In the genomic region with DNA sequence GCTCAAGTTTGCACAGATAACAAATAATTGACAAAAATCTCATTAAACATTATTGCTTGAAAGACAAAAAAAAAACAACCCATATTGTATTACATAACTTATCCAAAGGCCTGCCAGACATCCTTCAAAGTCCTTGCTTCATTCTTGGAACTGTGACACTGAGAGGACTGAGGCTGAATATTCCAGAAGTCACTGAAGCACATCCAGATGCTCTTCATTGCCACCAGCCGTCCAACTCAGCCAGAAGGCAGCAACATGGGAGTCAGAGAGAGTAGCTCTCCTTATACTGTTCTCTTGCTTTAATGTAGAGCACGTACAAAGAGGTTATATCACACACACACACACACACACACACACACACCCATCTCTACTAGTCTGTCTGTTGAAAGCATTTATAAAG, we compare ENCODE assay signal across 29 cellular contexts.
DNase-seq lines count a peak whose midpoint lies in the region; ATAC-seq and TF ChIP-seq lines count a peak whose summit lies in the region.
"Had no signal": no experiment of that assay in that cellular context is flagged by ENCODE, and none has a peak within 500 bp of the region (broad histone marks: within the 10 kb centered on the region; RNA-seq: fewer than 3 reads in every experiment).

No MANE protein-coding gene starts in this region.

- H2BK20ac ChIP-seq in IMR-90 (ENCODE audit: low read depth, low read length) = peak overlapping the region; percentile 31; the same call in 1 of the 2 replicates

- H3K4me2 ChIP-seq in IMR-90 (ENCODE audit: low read depth, low read length) = no peak overlapping the region
- H3K4me2 ChIP-seq: BLaER1 treated with 17β-estradiol and CSF1 and Interleukin-3, amounts not matched to agents 10 nM and 100 nM; KMS-11 had no signal

- H4K20me1 ChIP-seq in IMR-90 (ENCODE audit: insufficient read depth, low read length) = no peaks in the 10 kb centered on the region
- H4K20me1 ChIP-seq: BLaER1 treated with 17β-estradiol and CSF1 and Interleukin-3, amounts not matched to agents 10 nM and 100 nM had no signal

- no peaks in the 10 kb centered on the region for H3K27me3 Mint-ChIP-seq in activated CD8-positive, alpha-beta T cell treated with anti-CD3 and anti-CD28 coated beads for 36 hours
- H3K27me3 Mint-ChIP-seq: CD4-positive, alpha-beta T cell; IgD-negative memory B cell had no signal

- POLR2A ChIA-PET in IMR-90 (lab: Charles Lee; ENCODE audit: unreplicated experiment) = no interaction called here
- POLR2A ChIA-PET in activated CD8-positive, alpha-beta T cell treated with anti-CD3 and anti-CD28 coated beads for 36 hours (lab: Charles Lee) = no interaction called here

- no peaks in the 10 kb centered on the region for H3K9me3 ChIP-seq in IMR-90 (ENCODE audit: control insufficient read depth, insufficient read depth, low read length)
- H3K9me3 ChIP-seq in gastroesophageal sphincter = no peaks in the 10 kb centered on the region
- no peaks in the 10 kb centered on the region for H3K9me3 ChIP-seq in subcutaneous abdominal adipose tissue (ENCODE audit: control insufficient read depth in 5 of 5, low read length in 5 of 5)
- H3K9me3 ChIP-seq in upper lobe of left lung = no peaks in the 10 kb centered on the region
- H3K9me3 ChIP-seq: BLaER1 treated with 17β-estradiol and CSF1 and Interleukin-3, amounts not matched to agents 10 nM and 100 nM; HAP-1 had no signal

- peak overlapping the region; percentile 67 for H4K91ac ChIP-seq in IMR-90 (ENCODE audit: insufficient read depth, low read depth, low read length)

- no peak overlapping the region for H3K23ac ChIP-seq in IMR-90 (ENCODE audit: low read depth, low read length)

- peak overlapping the region; percentile 41; the same call in 1 of the 2 replicates for H2AK5ac ChIP-seq in IMR-90 (ENCODE audit: low read depth, low read length)

- TF ChIP-seq POLR2A in IMR-90 (IDR thresholded peaks at IDR 0.05; ENCODE audit: low read depth, low read length) (no peak), gastroesophageal sphincter (IDR thresholded peaks at IDR 0.05) (no peak), lower leg skin (IDR thresholded peaks at IDR 0.05) (no peak), upper lobe of left lung (IDR thresholded peaks at IDR 0.05) (no peak)

- H4K5ac ChIP-seq in IMR-90 (ENCODE audit: low read depth, low read length) = peak overlapping the region; percentile 35; the same call in 1 of the 2 replicates

- no peak for TF ChIP-seq EP300 in gastroesophageal sphincter (IDR thresholded peaks at IDR 0.05)
- no peak for TF ChIP-seq EP300 in upper lobe of left lung (IDR thresholded peaks at IDR 0.05)

- H3K4me3 ChIP-seq in IMR-90 (ENCODE audit: insufficient read depth, low read depth, low read length) (no peak overlapping the region), gastroesophageal sphincter (no peak overlapping the region), lower leg skin (ENCODE audit: low read depth, poor library complexity, severe bottlenecking) (no peak overlapping the region), subcutaneous abdominal adipose tissue (ENCODE audit: low read depth in 1 of 5, low read length in 5 of 5) (no peak overlapping the region), upper lobe of left lung (no peak overlapping the region)
- H3K4me3 ChIP-seq: BLaER1 treated with 17β-estradiol and CSF1 and Interleukin-3, amounts not matched to agents 10 nM and 100 nM; GM12878; HAP-1; SK-N-MC had no signal

- H3K36me3 ChIP-seq in IMR-90 (ENCODE audit: control insufficient read depth, insufficient read depth, low read length) (no peaks in the 10 kb centered on the region), gastroesophageal sphincter (no peaks in the 10 kb centered on the region), subcutaneous abdominal adipose tissue (ENCODE audit: control insufficient read depth in 5 of 5, insufficient read depth in 5 of 5, low read length in 5 of 5) (no peaks in the 10 kb centered on the region), upper lobe of left lung (no peaks in the 10 kb centered on the region)
- H3K36me3 ChIP-seq: BLaER1 treated with 17β-estradiol and CSF1 and Interleukin-3, amounts not matched to agents 10 nM and 100 nM; HAP-1 had no signal

- in situ Hi-C loops in IMR-90 (cut with MboI; ENCODE audit: low sequenced_read_pairs) = no loop called here

- no peak for ATAC-seq in IMR-90 (ENCODE audit: low read depth)
- peak; percentile 53 for ATAC-seq in gastroesophageal sphincter
- no peak for ATAC-seq in activated CD8-positive, alpha-beta T cell treated with anti-CD3 and anti-CD28 coated beads for 36 hours
- no peak for ATAC-seq in upper lobe of left lung (ENCODE audit: low FRiP score in 2 of 2)
- ATAC-seq: GM12878 had no signal

- CTCF ChIA-PET in IMR-90 (lab: Yijun Ruan, JAX) = no interaction called here
- CTCF ChIA-PET in activated CD8-positive, alpha-beta T cell treated with anti-CD3 and anti-CD28 coated beads for 36 hours (lab: Charles Lee) = no interaction called here

- TF ChIP-seq CTCF in IMR-90 (conservative IDR thresholded peaks at IDR 0.05; ENCODE audit: low read depth, low read length) = no peak
- TF ChIP-seq CTCF in gastroesophageal sphincter (IDR thresholded peaks at IDR 0.05) = no peak
- TF ChIP-seq CTCF in lower leg skin (IDR thresholded peaks at IDR 0.05) = no peak
- no peak for TF ChIP-seq CTCF in activated CD8-positive, alpha-beta T cell treated with anti-CD3 and anti-CD28 coated beads for 36 hours (IDR thresholded peaks at IDR 0.05)
- TF ChIP-seq CTCF in upper lobe of left lung (IDR thresholded peaks at IDR 0.05) = no peak

- H3K27ac ChIP-seq in IMR-90 (ENCODE audit: insufficient read depth, low read length) (no peak overlapping the region), gastroesophageal sphincter (peak overlapping the region in 1 of 4 donors; percentile 12), subcutaneous abdominal adipose tissue (ENCODE audit: low read depth, low read length) (peak overlapping the region; percentile 19), upper lobe of left lung (no peak overlapping the region)
- H3K27ac ChIP-seq: BLaER1 treated with 17β-estradiol and CSF1 and Interleukin-3, amounts not matched to agents 10 nM and 100 nM; KMS-11; SK-N-MC had no signal

- no peak overlapping the region for H2AFZ ChIP-seq in IMR-90 (replicated peaks; ENCODE audit: low read length, poor library complexity)

- H3K27ac Mint-ChIP-seq in activated CD8-positive, alpha-beta T cell treated with anti-CD3 and anti-CD28 coated beads for 36 hours = no peak overlapping the region
- H3K27ac Mint-ChIP-seq: CD4-positive, alpha-beta T cell; HFFc6; IgD-negative memory B cell had no signal

- H3K18ac ChIP-seq in IMR-90 (ENCODE audit: low read depth, low read length) = peak overlapping the region; percentile 73

- no peak overlapping the region for H3K9ac ChIP-seq in IMR-90 (ENCODE audit: low read depth, low read length)
- H3K9ac ChIP-seq in subcutaneous abdominal adipose tissue (ENCODE audit: low read length in 5 of 5) = no peak overlapping the region
- H3K9ac ChIP-seq: BLaER1 treated with 17β-estradiol and CSF1 and Interleukin-3, amounts not matched to agents 10 nM and 100 nM; KMS-11 had no signal

- H3K27me3 ChIP-seq in IMR-90 (ENCODE audit: control insufficient read depth, insufficient read depth, low read length) = no peaks in the 10 kb centered on the region
- no peaks in the 10 kb centered on the region for H3K27me3 ChIP-seq in gastroesophageal sphincter
- no peaks in the 10 kb centered on the region for H3K27me3 ChIP-seq in subcutaneous abdominal adipose tissue (ENCODE audit: control insufficient read depth in 5 of 5, insufficient read depth in 4 of 5, low read length in 5 of 5)
- no peaks in the 10 kb centered on the region for H3K27me3 ChIP-seq in upper lobe of left lung
- H3K27me3 ChIP-seq: BLaER1 treated with 17β-estradiol and CSF1 and Interleukin-3, amounts not matched to agents 10 nM and 100 nM had no signal

- intact Hi-C loops in IMR-90 (cut with micrococcal nuclease) = no loop called here
- intact Hi-C loops in lower leg skin (cut with DNase I; ENCODE audit: low total_unique reads) = no loop called here
- intact Hi-C loops in activated CD8-positive, alpha-beta T cell treated with anti-CD3 and anti-CD28 coated beads for 36 hours (cut with micrococcal nuclease) = no loop called here

- peak overlapping the region; percentile 62; the same call in 1 of the 2 replicates for H2BK120ac ChIP-seq in IMR-90 (ENCODE audit: low read depth, low read length)

- no CpG with 5 or more reads among the region's 2 CpGs for WGBS in IMR-90 (ENCODE audit: extremely low coverage in 2 of 2, insufficient read length in 1 of 2), 2 experiments
- WGBS in gastroesophageal sphincter (ENCODE audit: low coverage in 1 of 2), 2 donors = 65% methylated on average over 2 of the region's 2 CpGs; no CpG with 5 or more reads in 1 of the 2 donors
- 62 to 63% methylated on average over 2 of the region's 2 CpGs for WGBS in lower leg skin, 2 donors
- WGBS in upper lobe of left lung, 2 donors = 68 to 70% methylated on average over 2 of the region's 2 CpGs

- H4K8ac ChIP-seq in IMR-90 (ENCODE audit: low read depth in 2 of 2, low read length in 2 of 2) = no peak overlapping the region

- no peaks in the 10 kb centered on the region for H3K9me1 ChIP-seq in IMR-90 (ENCODE audit: insufficient read depth, low read length)

- no peak for TF ChIP-seq RAD21 in IMR-90 (IDR thresholded peaks at IDR 0.05; ENCODE audit: low read length)

- H3K4me3 Mint-ChIP-seq in activated CD8-positive, alpha-beta T cell treated with anti-CD3 and anti-CD28 coated beads for 36 hours = no peak overlapping the region
- H3K4me3 Mint-ChIP-seq: CD4-positive, alpha-beta T cell; HFFc6; IgD-negative memory B cell had no signal

- peak overlapping the region; percentile 46; the same call in 1 of the 2 replicates for H3K4ac ChIP-seq in IMR-90 (ENCODE audit: low read depth, low read length)

- H3K9me3 Mint-ChIP-seq in activated CD8-positive, alpha-beta T cell treated with anti-CD3 and anti-CD28 coated beads for 36 hours = no peaks in the 10 kb centered on the region
- H3K9me3 Mint-ChIP-seq: HFFc6, IgD-negative memory B cell had no signal

- no TSS peak for BruUV-seq in IMR-90 (replicated peaks; lab: Mats Ljungman, UMichigan)

- no peaks in the 10 kb centered on the region for H3K4me1 Mint-ChIP-seq in activated CD8-positive, alpha-beta T cell treated with anti-CD3 and anti-CD28 coated beads for 36 hours (ENCODE audit: low read depth)
- H3K4me1 Mint-ChIP-seq: IgD-negative memory B cell had no signal

- H3K56ac ChIP-seq in IMR-90 (ENCODE audit: extremely low read depth, insufficient read depth, low read length) = no peak overlapping the region

- peak overlapping the region; percentile 22 for H2BK5ac ChIP-seq in IMR-90 (ENCODE audit: low read depth, low read length, poor library complexity, severe bottlenecking)

- H2AK9ac ChIP-seq in IMR-90 (replicated peaks; ENCODE audit: low read depth, low read length, poor library complexity) = no peak overlapping the region

- H3K79me1 ChIP-seq in IMR-90 (ENCODE audit: low read depth in 1 of 2, low read length in 2 of 2) = no peaks in the 10 kb centered on the region

- H3K4me1 ChIP-seq in IMR-90 (ENCODE audit: control insufficient read depth, insufficient read depth, low read length) (peaks cover 8% of the 10 kb centered on the region), gastroesophageal sphincter (peaks cover 12 to 58% (median 20%) of the 10 kb centered on the region in 3 donors), subcutaneous abdominal adipose tissue (ENCODE audit: control insufficient read depth in 5 of 5, insufficient read depth in 5 of 5, low read length in 5 of 5) (peaks cover 0 to 45% (median 36%) of the 10 kb centered on the region in 5 donors), upper lobe of left lung (peaks cover 0 to 15% (median 4%) of the 10 kb centered on the region in 4 donors)
- H3K4me1 ChIP-seq: HAP-1 had no signal

- peak overlapping the region; percentile 55; the same call in 1 of the 3 replicates for H2BK15ac ChIP-seq in IMR-90 (ENCODE audit: low read depth, low read length)

- dilution Hi-C loops in IMR-90 (cut with HindIII; ENCODE audit: low sequenced_read_pairs, unreplicated experiment) = no loop called here

- H3K36me3 Mint-ChIP-seq in activated CD8-positive, alpha-beta T cell treated with anti-CD3 and anti-CD28 coated beads for 36 hours (ENCODE audit: low read depth) = no peaks in the 10 kb centered on the region
- H3K36me3 Mint-ChIP-seq: IgD-negative memory B cell had no signal

- no peak overlapping the region for H3K14ac ChIP-seq in IMR-90 (replicated peaks; ENCODE audit: low read depth, low read length)

- DNase-seq in IMR-90 (no peak), lower leg skin (ENCODE audit: low spot score in 2 of 2) (peak; percentile 46 to 76), upper lobe of left lung (no peak)
- DNase-seq in effector CD4-positive, alpha-beta T cell = no peak
- DNase-seq in activated CD8-positive, alpha-beta T cell treated with anti-CD3 and anti-CD28 coated beads for 36 hours = no peak
- DNase-seq: AML-193; CD4-positive, alpha-beta T cell; COR-L47; EL; GDM1; GOT3; HFFc6; MM.1S; NCI-H1048; NCI-H1417; NCI-H1694; NCI-H2029 treated with DMSO at 0.1 percent for 48 hours; NCI-H510A; NCI-H69; RPMI8226; SIG-M5 had no signal

Comparison
In these comparisons a context has a peak if more than half of its experiments do, and no peak if none do; other contexts are left out.
1. DNase-seq: peak in lower leg skin (2 of 2); none in IMR-90 (single experiment), effector CD4-positive, alpha-beta T cell (single experiment), activated CD8-positive, alpha-beta T cell treated with anti-CD3 and anti-CD28 coated beads for 36 hours (single experiment) and upper lobe of left lung (0 of 2).